8 cellular contexts compared by ENCODE assay signal in the genomic region with DNA sequence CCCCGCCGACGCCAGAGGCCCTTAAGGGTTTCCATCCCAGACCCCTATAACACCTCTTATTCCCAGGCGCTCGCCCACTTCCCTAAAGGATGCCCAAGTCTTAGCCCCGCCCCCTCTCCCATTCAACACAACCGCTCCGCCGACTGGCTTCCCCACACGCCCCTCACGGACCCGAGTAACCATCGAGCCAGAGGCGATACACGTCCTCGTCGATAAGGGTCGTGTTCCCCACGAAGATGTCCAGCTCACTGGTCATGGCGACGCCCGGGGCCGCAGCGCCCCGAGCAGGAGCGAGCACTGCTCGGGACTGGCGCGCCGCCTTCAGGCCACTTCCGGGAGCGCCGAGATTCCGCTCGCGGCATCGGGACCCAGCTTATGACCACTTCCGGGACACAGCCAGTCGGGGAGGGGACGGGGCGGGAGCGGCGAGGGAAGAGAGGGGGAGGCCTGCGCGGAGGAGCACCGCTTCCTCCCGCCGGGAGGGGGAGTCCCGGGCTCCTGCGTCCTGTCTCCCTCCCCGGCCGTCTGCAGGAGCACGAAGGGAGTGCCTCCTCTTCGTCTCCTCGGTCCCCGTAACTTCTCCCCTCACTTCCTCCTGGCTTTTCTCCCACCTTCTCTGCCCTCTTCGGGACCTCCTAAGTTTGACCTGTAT. TPM values are rescaled to one million over a fixed set of nuclear protein-coding genes. Genes with fewer than 3 reads are reported as not detected.
A peak's percentile ranks its signal among the peaks of the same experiment; 100 is the strongest.
DNase-seq lines count a peak whose midpoint lies in the region; ATAC-seq and TF ChIP-seq lines count a peak whose summit lies in the region.

A gene (minus strand): TSS at position 309 of the 652 bp plus-strand sequence. CDS start 53 bp downstream, at position 256.

- H3K9me3 ChIP-seq in heart left ventricle: no peaks in the 10 kb centered on the region

- H3K27ac ChIP-seq in adipose tissue (ENCODE audit: low read depth, low read length) (peak within 1 kb of the TSS; percentile 55), heart left ventricle (peak within 1 kb of the TSS; percentile 89 to 100 (median 98))

- WGBS in adipose tissue, 3 donors: 0 to 1% (median 0%) methylated on average over 45 to 57 of the region's 57 CpGs
- WGBS in heart left ventricle, 4 donors: 0 to 1% (median 0%) methylated on average over 33 to 57 of the region's 57 CpGs

- H3K9me3 Mint-ChIP-seq in T-cell: no peaks in the 10 kb centered on the region
- no peaks in the 10 kb centered on the region for H3K9me3 Mint-ChIP-seq in type B pancreatic cell

- intact Hi-C loops in heart left ventricle (cut with DNase I): loop anchor here in 9 of 10 donors (1.0 to 10.0 kb wide), 11 partner anchors 15 to 114 kb away; a partner anchor contains a TSS
- intact Hi-C loops in posterior cingulate gyrus (cut with DNase I): loop anchor here (2.0 kb wide), 1 partner anchor 31 kb away; a partner anchor contains a TSS

- H3K4me3 Mint-ChIP-seq in T-cell (peak within 1 kb of the TSS; percentile 85 to 94 (median 92)), type B pancreatic cell (peak within 1 kb of the TSS; percentile 98)

- H3K27ac Mint-ChIP-seq in T-cell: peak within 1 kb of the TSS; percentile 93 to 99
- peak within 1 kb of the TSS; percentile 83 for H3K27ac Mint-ChIP-seq in type B pancreatic cell

- H3K36me3 Mint-ChIP-seq in T-cell: peaks cover 4% of the 10 kb centered on the region
- H3K36me3 Mint-ChIP-seq in type B pancreatic cell: peaks cover 5% of the 10 kb centered on the region

- H3K4me3 ChIP-seq in heart left ventricle: peak within 1 kb of the TSS; percentile 28 to 98 (median 78)

- peak in 1 of 2 donors; percentile 81 for TF ChIP-seq POLR2A in heart left ventricle (IDR thresholded peaks at IDR 0.05)

- peak; percentile 55 for ATAC-seq in HG02759 (IDR thresholded peaks at IDR 0.05; ENCODE audit: unreplicated experiment)
- peak; percentile 66 to 68 (median 67) for ATAC-seq in T-cell (replicated peaks in 1 of 4)
- ATAC-seq in heart left ventricle: peak; percentile 85 to 89 (median 88)

- H3K4me1 ChIP-seq in heart left ventricle: peaks cover 13 to 66% (median 47%) of the 10 kb centered on the region in 12 donors

- peaks cover 0 to 40% (median 33%) of the 10 kb centered on the region in 9 donors for H3K36me3 ChIP-seq in heart left ventricle

- TF ChIP-seq CTCF in GM10248 (IDR thresholded peaks at IDR 0.05; ENCODE audit: control extremely low read depth, extremely low read depth, low read depth, missing control alignments): peak; percentile 73
- peak; percentile 79 to 90 (median 84) for TF ChIP-seq CTCF in heart left ventricle (IDR thresholded peaks at IDR 0.05)
- peak; percentile 81 for TF ChIP-seq CTCF in type B pancreatic cell (conservative IDR thresholded peaks at IDR 0.05)

- H3K27me3 ChIP-seq in heart left ventricle: no peaks in the 10 kb centered on the region

- DNase-seq in GM10248 (ENCODE audit: extremely low spot score) (peak; percentile 97), NCI-H146 (lab: John Stamatoyannopoulos, UW) (peak; percentile 97), T-cell (peak; percentile 89 to 96 (median 94)), heart left ventricle (peak; percentile 98 to 99 (median 99)), posterior cingulate gyrus (peak; percentile 96 to 99 (median 98)), type B pancreatic cell (ENCODE audit: extremely low spot score, unreplicated experiment) (peak; percentile 97)

- H3K4me1 Mint-ChIP-seq in T-cell (peaks cover 67 to 75% (median 70%) of the 10 kb centered on the region in 3 donors), type B pancreatic cell (ENCODE audit: unreplicated experiment) (peaks cover 38% of the 10 kb centered on the region)

- CTCF ChIA-PET in GM10248 (lab: Yijun Ruan, JAX): interaction anchor here (0.6 to 19.3 kb wide), 45 partner anchors 4 to 394 kb away, joined by 3 to 535 read pairs (median 6); a partner anchor contains a TSS
- CTCF ChIA-PET in T-cell (lab: Charles Lee): interaction anchor here (0.6 to 9.7 kb wide), 29 partner anchors 11 to 973 kb away, joined by 3 to 167 read pairs (median 4); a partner anchor contains a TSS

- H3K27me3 Mint-ChIP-seq in T-cell: no peaks in the 10 kb centered on the region
- peaks cover 15% of the 10 kb centered on the region for H3K27me3 Mint-ChIP-seq in type B pancreatic cell

- POLR2A ChIA-PET in GM10248 (lab: Yijun Ruan, JAX): interaction anchor here (0.6 to 1.7 kb wide), 16 partner anchors 11 to 1661 kb away, joined by 3 to 12 read pairs (median 5); a partner anchor contains a TSS
- POLR2A ChIA-PET in T-cell (lab: Charles Lee): interaction anchor here (0.6 to 3.7 kb wide), 10 partner anchors 13 to 1662 kb away, joined by 3 to 20 read pairs (median 4); a partner anchor contains a TSS

RNA-seq across cellular contexts. Expression of the gene that starts here (rescaled TPM):
- total RNA-seq in T-cell: 10 to 100 TPM; 30.2 to 47.1 (median 39.2) TPM
- 10 to 100 TPM; 31.2 to 68.7 (median 56.9) TPM for polyA plus RNA-seq in adipose tissue
- 10 to 100 TPM; 48.2 to 93.9 (median 57.3) TPM for total RNA-seq in heart left ventricle
- 10 to 100 TPM; 35.0 to 74.7 TPM for polyA plus RNA-seq in heart left ventricle
- 50.9 and 74.7 TPM in 2 replicates for total RNA-seq in type B pancreatic cell (ENCODE audit: low replicate concordance)

Comparison
In these comparisons a context has a peak if more than half of its experiments do, and no peak if none do; other contexts are left out.
1. Peak in every context shown above with its lines: DNase-seq, ATAC-seq, H3K4me3 ChIP-seq and H3K27ac ChIP-seq.